1 cellular context compared by ENCODE assay signal in the genomic region with DNA sequence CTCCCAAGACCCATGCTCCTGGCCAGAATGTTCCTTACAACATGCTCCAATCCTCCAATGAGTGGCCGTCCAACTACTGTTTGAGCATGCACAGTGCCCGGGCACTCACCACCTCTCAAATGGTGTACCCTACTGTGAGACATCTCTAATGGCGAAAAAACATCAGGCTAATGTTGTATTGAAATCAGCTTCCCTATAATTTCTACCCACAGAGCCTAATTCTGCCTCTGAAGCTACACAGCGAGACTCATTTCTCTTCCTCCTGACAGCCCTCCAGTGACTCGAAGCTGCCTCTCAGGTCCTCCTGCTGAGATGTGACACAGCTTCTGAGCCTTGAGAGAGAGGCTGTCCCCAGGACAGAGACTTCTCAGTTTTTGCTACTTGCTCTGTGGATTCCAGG.
TF ChIP-seq lines count a peak whose summit lies in the region.

No MANE protein-coding gene starts in this region.

TF ChIP-seq in H1, 55 proteins besides CTCF, POLR2A, EP300 and RAD21 (continued from another document):
- TF ChIP-seq, protein P1, sequence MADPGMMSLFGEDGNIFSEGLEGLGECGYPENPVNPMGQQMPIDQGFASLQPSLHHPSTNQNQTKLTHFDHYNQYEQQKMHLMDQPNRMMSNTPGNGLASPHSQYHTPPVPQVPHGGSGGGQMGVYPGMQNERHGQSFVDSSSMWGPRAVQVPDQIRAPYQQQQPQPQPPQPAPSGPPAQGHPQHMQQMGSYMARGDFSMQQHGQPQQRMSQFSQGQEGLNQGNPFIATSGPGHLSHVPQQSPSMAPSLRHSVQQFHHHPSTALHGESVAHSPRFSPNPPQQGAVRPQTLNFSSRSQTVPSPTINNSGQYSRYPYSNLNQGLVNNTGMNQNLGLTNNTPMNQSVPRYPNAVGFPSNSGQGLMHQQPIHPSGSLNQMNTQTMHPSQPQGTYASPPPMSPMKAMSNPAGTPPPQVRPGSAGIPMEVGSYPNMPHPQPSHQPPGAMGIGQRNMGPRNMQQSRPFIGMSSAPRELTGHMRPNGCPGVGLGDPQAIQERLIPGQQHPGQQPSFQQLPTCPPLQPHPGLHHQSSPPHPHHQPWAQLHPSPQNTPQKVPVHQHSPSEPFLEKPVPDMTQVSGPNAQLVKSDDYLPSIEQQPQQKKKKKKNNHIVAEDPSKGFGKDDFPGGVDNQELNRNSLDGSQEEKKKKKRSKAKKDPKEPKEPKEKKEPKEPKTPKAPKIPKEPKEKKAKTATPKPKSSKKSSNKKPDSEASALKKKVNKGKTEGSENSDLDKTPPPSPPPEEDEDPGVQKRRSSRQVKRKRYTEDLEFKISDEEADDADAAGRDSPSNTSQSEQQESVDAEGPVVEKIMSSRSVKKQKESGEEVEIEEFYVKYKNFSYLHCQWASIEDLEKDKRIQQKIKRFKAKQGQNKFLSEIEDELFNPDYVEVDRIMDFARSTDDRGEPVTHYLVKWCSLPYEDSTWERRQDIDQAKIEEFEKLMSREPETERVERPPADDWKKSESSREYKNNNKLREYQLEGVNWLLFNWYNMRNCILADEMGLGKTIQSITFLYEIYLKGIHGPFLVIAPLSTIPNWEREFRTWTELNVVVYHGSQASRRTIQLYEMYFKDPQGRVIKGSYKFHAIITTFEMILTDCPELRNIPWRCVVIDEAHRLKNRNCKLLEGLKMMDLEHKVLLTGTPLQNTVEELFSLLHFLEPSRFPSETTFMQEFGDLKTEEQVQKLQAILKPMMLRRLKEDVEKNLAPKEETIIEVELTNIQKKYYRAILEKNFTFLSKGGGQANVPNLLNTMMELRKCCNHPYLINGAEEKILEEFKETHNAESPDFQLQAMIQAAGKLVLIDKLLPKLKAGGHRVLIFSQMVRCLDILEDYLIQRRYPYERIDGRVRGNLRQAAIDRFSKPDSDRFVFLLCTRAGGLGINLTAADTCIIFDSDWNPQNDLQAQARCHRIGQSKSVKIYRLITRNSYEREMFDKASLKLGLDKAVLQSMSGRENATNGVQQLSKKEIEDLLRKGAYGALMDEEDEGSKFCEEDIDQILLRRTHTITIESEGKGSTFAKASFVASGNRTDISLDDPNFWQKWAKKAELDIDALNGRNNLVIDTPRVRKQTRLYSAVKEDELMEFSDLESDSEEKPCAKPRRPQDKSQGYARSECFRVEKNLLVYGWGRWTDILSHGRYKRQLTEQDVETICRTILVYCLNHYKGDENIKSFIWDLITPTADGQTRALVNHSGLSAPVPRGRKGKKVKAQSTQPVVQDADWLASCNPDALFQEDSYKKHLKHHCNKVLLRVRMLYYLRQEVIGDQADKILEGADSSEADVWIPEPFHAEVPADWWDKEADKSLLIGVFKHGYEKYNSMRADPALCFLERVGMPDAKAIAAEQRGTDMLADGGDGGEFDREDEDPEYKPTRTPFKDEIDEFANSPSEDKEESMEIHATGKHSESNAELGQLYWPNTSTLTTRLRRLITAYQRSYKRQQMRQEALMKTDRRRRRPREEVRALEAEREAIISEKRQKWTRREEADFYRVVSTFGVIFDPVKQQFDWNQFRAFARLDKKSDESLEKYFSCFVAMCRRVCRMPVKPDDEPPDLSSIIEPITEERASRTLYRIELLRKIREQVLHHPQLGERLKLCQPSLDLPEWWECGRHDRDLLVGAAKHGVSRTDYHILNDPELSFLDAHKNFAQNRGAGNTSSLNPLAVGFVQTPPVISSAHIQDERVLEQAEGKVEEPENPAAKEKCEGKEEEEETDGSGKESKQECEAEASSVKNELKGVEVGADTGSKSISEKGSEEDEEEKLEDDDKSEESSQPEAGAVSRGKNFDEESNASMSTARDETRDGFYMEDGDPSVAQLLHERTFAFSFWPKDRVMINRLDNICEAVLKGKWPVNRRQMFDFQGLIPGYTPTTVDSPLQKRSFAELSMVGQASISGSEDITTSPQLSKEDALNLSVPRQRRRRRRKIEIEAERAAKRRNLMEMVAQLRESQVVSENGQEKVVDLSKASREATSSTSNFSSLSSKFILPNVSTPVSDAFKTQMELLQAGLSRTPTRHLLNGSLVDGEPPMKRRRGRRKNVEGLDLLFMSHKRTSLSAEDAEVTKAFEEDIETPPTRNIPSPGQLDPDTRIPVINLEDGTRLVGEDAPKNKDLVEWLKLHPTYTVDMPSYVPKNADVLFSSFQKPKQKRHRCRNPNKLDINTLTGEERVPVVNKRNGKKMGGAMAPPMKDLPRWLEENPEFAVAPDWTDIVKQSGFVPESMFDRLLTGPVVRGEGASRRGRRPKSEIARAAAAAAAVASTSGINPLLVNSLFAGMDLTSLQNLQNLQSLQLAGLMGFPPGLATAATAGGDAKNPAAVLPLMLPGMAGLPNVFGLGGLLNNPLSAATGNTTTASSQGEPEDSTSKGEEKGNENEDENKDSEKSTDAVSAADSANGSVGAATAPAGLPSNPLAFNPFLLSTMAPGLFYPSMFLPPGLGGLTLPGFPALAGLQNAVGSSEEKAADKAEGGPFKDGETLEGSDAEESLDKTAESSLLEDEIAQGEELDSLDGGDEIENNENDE (IDR thresholded peaks at IDR 0.05; ENCODE audit: insufficient replicate concordance, low read length) = no peak
- TF ChIP-seq SP2 (IDR thresholded peaks at IDR 0.05; ENCODE audit: low read length) = no peak
- no peak for TF ChIP-seq CBX5 (IDR thresholded peaks at IDR 0.05; ENCODE audit: low read depth, low read length)
- TF ChIP-seq SIX5 (IDR thresholded peaks at IDR 0.05; ENCODE audit: low read depth, low read length) = no peak
- no peak for TF ChIP-seq KDM4A (IDR thresholded peaks at IDR 0.05; ENCODE audit: low read depth, low read length, severe bottlenecking)
- no peak for TF ChIP-seq GTF2F1 (IDR thresholded peaks at IDR 0.05; ENCODE audit: borderline replicate concordance, low read depth, low read length)
